ENCODE assay signal across 29 cellular contexts in the genomic region with DNA sequence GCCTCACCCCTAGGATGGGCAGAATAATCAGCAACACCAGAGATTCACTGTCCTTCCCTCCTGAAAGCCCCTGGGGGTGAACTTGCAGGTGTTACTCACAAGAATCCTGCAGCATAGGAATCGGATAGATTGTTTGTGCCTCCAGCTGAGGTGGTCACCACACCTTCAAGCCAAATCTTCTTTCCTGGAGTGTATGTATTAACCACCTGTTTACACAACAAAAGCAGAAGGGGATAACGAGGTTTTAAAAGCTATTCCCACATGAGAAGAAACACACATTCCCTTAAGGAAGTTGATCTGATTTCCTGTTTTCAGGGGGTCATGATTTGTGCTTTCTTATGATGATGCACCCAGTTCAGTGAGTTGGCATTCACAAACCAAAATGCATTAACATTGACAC.
"Had no signal": no experiment of that assay in that cellular context is flagged by ENCODE, and none has a peak within 500 bp of the region (broad histone marks: within the 10 kb centered on the region; RNA-seq: fewer than 3 reads in every experiment).

No MANE protein-coding gene starts in this region.

- H3K27me3 ChIP-seq: ascending aorta, cardiac muscle cell had no signal

- H3K4me1 Mint-ChIP-seq: activated CD4-positive, alpha-beta T cell treated with anti-CD3 and anti-CD28 coated beads, Interleukin-2, amount 10 ng/mL, durations not matched to agents 24 days and 14 days; activated naive CD8-positive, alpha-beta T cell treated with anti-CD3 and anti-CD28 coated beads for 36 hours; activated T-helper 17 cell treated with anti-CD3 and anti-CD28 coated beads, Interleukin-2, amount 50 U/mL, for 72 hours; central memory CD8-positive, alpha-beta T cell had no signal

- H3K4me2 ChIP-seq: PC-9 had no signal

- ATAC-seq: activated CD8-positive, alpha-beta T cell treated with anti-CD3 and anti-CD28 coated beads for 36 hours; activated T-cell treated with anti-CD3 and anti-CD28 coated beads, Interleukin-2, amount 50 U/mL, for 72 hours; activated T-helper 17 cell treated with anti-CD3 and anti-CD28 coated beads, Interleukin-2, amount 50 U/mL, for 72 hours had no signal

- H3K9me3 ChIP-seq: ascending aorta had no signal

- H2AFZ ChIP-seq: PC-9 had no signal

- H3K27ac ChIP-seq: ascending aorta, cardiac muscle cell, PC-9, VCaP had no signal

- H3K4me1 ChIP-seq: ascending aorta had no signal

- H3K36me3 Mint-ChIP-seq: activated naive CD8-positive, alpha-beta T cell treated with anti-CD3 and anti-CD28 coated beads for 36 hours had no signal

- H3K36me3 ChIP-seq: ascending aorta, cardiac muscle cell had no signal

- DNase-seq: activated CD4-positive, alpha-beta T cell treated with anti-CD3 and anti-CD28 coated beads, Interleukin-2, amount 10 ng/mL, durations not matched to agents 24 days and 14 days; activated CD4-positive, alpha-beta T cell treated with anti-CD3 and anti-CD28 coated beads, Interleukin-2, amount 50 U/mL, for 4 hours; activated CD8-positive, alpha-beta T cell treated with anti-CD3 and anti-CD28 coated beads for 36 hours; activated effector memory CD4-positive, alpha-beta T cell treated with anti-CD3 and anti-CD28 coated beads, Interleukin-2, amount 50 U/mL, for 16 hours; activated naive CD4-positive, alpha-beta T cell; activated naive CD4-positive, alpha-beta T cell treated with anti-CD3 and anti-CD28 coated beads, Interleukin-2, amount 50 U/mL, for 16 hours; activated naive CD8-positive, alpha-beta T cell treated with anti-CD3 and anti-CD28 coated beads for 36 hours; activated T-cell treated with anti-CD3 and anti-CD28 coated beads, Interleukin-2, amount 50 U/mL, for 1 hour; activated T-cell treated with anti-CD3 and anti-CD28 coated beads, Interleukin-2, amount 50 U/mL, for 72 hours; amygdala; NCI-H1092; NCI-H1436 treated with DMSO at 0.1 percent for 48 hours; NCI-H1694 treated with DMSO at 0.1 percent for 48 hours; NCI-H2029 treated with DMSO at 0.1 percent for 48 hours; NCI-H2107; NCI-H226; NCI-H446 treated with DMSO at 0.1 percent for 48 hours; NCI-H524; PC-9; Right ventricle myocardium superior; SW 1271; T-helper 1 cell; T-helper 2 cell; T-helper 9 cell had no signal

- H3K9me3 Mint-ChIP-seq: activated CD4-positive, alpha-beta T cell treated with anti-CD3 and anti-CD28 coated beads, Interleukin-2, amount 10 ng/mL, durations not matched to agents 24 days and 14 days; activated CD8-positive, alpha-beta T cell treated with anti-CD3 and anti-CD28 coated beads for 36 hours; activated naive CD8-positive, alpha-beta T cell treated with anti-CD3 and anti-CD28 coated beads for 36 hours; activated T-cell treated with anti-CD3 and anti-CD28 coated beads, Interleukin-2, amount 50 U/mL, for 72 hours; activated T-helper 17 cell treated with anti-CD3 and anti-CD28 coated beads, Interleukin-2, amount 50 U/mL, for 72 hours; central memory CD8-positive, alpha-beta T cell had no signal

- H3K4me3 ChIP-seq: ascending aorta, cardiac muscle cell, PC-9 had no signal

- H3K4me3 Mint-ChIP-seq: activated CD4-positive, alpha-beta T cell treated with anti-CD3 and anti-CD28 coated beads, Interleukin-2, amount 10 ng/mL, durations not matched to agents 24 days and 14 days; activated CD8-positive, alpha-beta T cell treated with anti-CD3 and anti-CD28 coated beads for 36 hours; activated naive CD8-positive, alpha-beta T cell treated with anti-CD3 and anti-CD28 coated beads for 36 hours; activated T-cell treated with anti-CD3 and anti-CD28 coated beads, Interleukin-2, amount 50 U/mL, for 72 hours; activated T-helper 17 cell treated with anti-CD3 and anti-CD28 coated beads, Interleukin-2, amount 50 U/mL, for 72 hours; central memory CD8-positive, alpha-beta T cell had no signal

- H3K27ac Mint-ChIP-seq: activated CD4-positive, alpha-beta T cell treated with anti-CD3 and anti-CD28 coated beads, Interleukin-2, amount 10 ng/mL, durations not matched to agents 24 days and 14 days; activated CD8-positive, alpha-beta T cell treated with anti-CD3 and anti-CD28 coated beads for 36 hours; activated naive CD8-positive, alpha-beta T cell treated with anti-CD3 and anti-CD28 coated beads for 36 hours; activated T-cell treated with anti-CD3 and anti-CD28 coated beads, Interleukin-2, amount 50 U/mL, for 72 hours; activated T-helper 17 cell treated with anti-CD3 and anti-CD28 coated beads, Interleukin-2, amount 50 U/mL, for 72 hours had no signal
